32 cellular contexts compared by ENCODE assay signal in the genomic region with DNA sequence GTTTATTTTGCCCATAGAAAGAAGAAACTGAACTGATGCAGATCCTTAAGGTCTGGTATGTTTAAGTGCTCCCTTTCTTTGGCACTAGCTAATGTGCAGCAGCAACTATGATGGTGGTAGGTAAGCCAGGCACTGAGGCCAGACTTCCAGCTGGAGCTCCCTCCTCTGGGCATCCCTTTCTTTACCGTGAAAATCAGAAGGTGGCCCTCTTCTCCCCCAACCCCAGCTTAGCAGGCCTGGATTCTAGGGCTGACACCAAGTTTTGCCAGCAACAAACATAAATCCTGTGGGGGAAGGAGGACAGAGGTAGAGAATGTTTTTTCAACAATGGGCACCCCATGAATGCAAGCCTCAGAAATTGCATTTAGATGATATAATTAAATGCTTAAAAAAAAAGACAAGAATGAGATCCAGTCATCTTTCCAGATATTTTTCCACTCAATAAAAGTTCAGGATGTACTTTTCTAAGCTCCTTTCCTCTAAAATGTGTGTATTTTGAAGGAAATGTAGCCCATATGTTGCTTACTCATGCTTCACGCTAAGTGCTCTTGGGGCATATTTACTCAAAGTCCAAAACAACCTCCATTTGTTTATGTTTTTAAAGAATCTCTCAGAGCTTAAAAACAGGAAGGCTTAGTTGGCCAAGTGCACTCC.
DNase-seq lines count a peak whose midpoint lies in the region; ATAC-seq and TF ChIP-seq lines count a peak whose summit lies in the region.
"Had no signal": no experiment of that assay in that cellular context is flagged by ENCODE, and none has a peak within 500 bp of the region (broad histone marks: within the 10 kb centered on the region; RNA-seq: fewer than 3 reads in every experiment).

No MANE protein-coding gene starts in this region.

- in situ Hi-C loops in transverse colon (cut with MboI; ENCODE audit: low pct_ligation_motif_present in 1 of 4, low pct_unique_long_range_greater_than_20kb in 1 of 4, low sequenced_read_pairs in 3 of 4) (loop anchor here in 2 of 4 donors (25.0 kb wide), 1 partner anchor 539 kb away; no protein-coding TSS in a partner anchor), GM13977 (cut with MboI; ENCODE audit: low pct_unique_long_range_greater_than_20kb, low sequenced_read_pairs, unreplicated experiment) (no loop called here)

- H3K36me3 Mint-ChIP-seq in MCF 10A (ENCODE audit: insufficient read depth, unreplicated experiment) = peaks cover 6% of the 10 kb centered on the region
- H3K36me3 Mint-ChIP-seq: CD4-positive, CD25-positive, alpha-beta regulatory T cell had no signal

- intact Hi-C loops in MCF 10A (cut with micrococcal nuclease) (no loop called here), breast epithelium (cut with DNase I; ENCODE audit: low total_unique reads) (no loop called here), transverse colon (cut with DNase I; ENCODE audit: low total_unique reads) (no loop called here)

- H3K4me3 Mint-ChIP-seq in MCF 10A (ENCODE audit: unreplicated experiment) = no peak overlapping the region
- H3K4me3 Mint-ChIP-seq: activated CD4-positive, alpha-beta memory T cell treated with anti-CD3 and anti-CD28 coated beads, Interleukin-2, amount 10 ng/mL, durations not matched to agents 7 days and 5 days; activated naive CD8-positive, alpha-beta T cell treated with anti-CD3 and anti-CD28 coated beads, Interleukin-2, amount 50 U/mL, for 24 hours; CD4-positive, CD25-positive, alpha-beta regulatory T cell; central memory CD8-positive, alpha-beta T cell; immature natural killer cell; natural killer cell; T-helper 2 cell treated with Interferon-gamma antibody and Interleukin-4, amounts not matched to agents 5 μg/mL and 100 μg/mL, for 36 hours had no signal

- BruUV-seq in MCF 10A (replicated peaks; lab: Mats Ljungman, UMichigan) = no TSS peak

- no peaks in the 10 kb centered on the region for H3K9me3 Mint-ChIP-seq in MCF 10A (ENCODE audit: unreplicated experiment)

- H3K9me3 ChIP-seq in breast epithelium (peaks cover 14 to 22% of the 10 kb centered on the region in 2 donors), transverse colon (no peaks in the 10 kb centered on the region)
- H3K9me3 ChIP-seq: mucosa of descending colon, thoracic aorta, uterus had no signal

- H3K36me3 ChIP-seq in breast epithelium (no peaks in the 10 kb centered on the region), transverse colon (no peaks in the 10 kb centered on the region)
- H3K36me3 ChIP-seq: thoracic aorta, uterus had no signal

- no peak overlapping the region for H3K27ac Mint-ChIP-seq in MCF 10A (ENCODE audit: low read depth, unreplicated experiment)
- H3K27ac Mint-ChIP-seq: activated CD4-positive, alpha-beta memory T cell treated with anti-CD3 and anti-CD28 coated beads, Interleukin-2, amount 10 ng/mL, durations not matched to agents 7 days and 5 days; activated naive CD8-positive, alpha-beta T cell treated with anti-CD3 and anti-CD28 coated beads, Interleukin-2, amount 50 U/mL, for 24 hours; CD4-positive, CD25-positive, alpha-beta regulatory T cell; immature natural killer cell; natural killer cell; T-helper 2 cell treated with Interferon-gamma antibody and Interleukin-4, amounts not matched to agents 5 μg/mL and 100 μg/mL, for 36 hours had no signal

- no peak for TF ChIP-seq POLR2A in breast epithelium (IDR thresholded peaks at IDR 0.05)
- TF ChIP-seq POLR2A in transverse colon (IDR thresholded peaks at IDR 0.05) = no peak

- H3K27me3 ChIP-seq in breast epithelium (no peaks in the 10 kb centered on the region), transverse colon (no peaks in the 10 kb centered on the region)
- H3K27me3 ChIP-seq: uterus had no signal

- ATAC-seq in HG03280 (IDR thresholded peaks at IDR 0.05; ENCODE audit: unreplicated experiment) (no peak), HG03442 (IDR thresholded peaks at IDR 0.05; ENCODE audit: unreplicated experiment) (no peak)
- ATAC-seq: activated naive CD8-positive, alpha-beta T cell treated with anti-CD3 and anti-CD28 coated beads, Interleukin-2, amount 50 U/mL, for 24 hours; left cardiac atrium; mucosa of descending colon; natural killer cell; Panc1 had no signal

- WGBS in transverse colon (ENCODE audit: low coverage in 1 of 2), 2 donors = 56 to 80% methylated on average over 1 to 2 of the region's 2 CpGs

- TF ChIP-seq EP300 in transverse colon (IDR thresholded peaks at IDR 0.05; ENCODE audit: low read depth) = no peak

- H3K4me1 Mint-ChIP-seq in MCF 10A (ENCODE audit: insufficient read depth, unreplicated experiment) = peaks cover 31% of the 10 kb centered on the region
- H3K4me1 Mint-ChIP-seq: activated CD4-positive, alpha-beta memory T cell treated with anti-CD3 and anti-CD28 coated beads, Interleukin-2, amount 10 ng/mL, durations not matched to agents 7 days and 5 days; activated naive CD8-positive, alpha-beta T cell treated with anti-CD3 and anti-CD28 coated beads, Interleukin-2, amount 50 U/mL, for 24 hours; CD4-positive, CD25-positive, alpha-beta regulatory T cell; central memory CD8-positive, alpha-beta T cell; immature natural killer cell; natural killer cell had no signal

- H3K4me1 ChIP-seq in breast epithelium (no peaks in the 10 kb centered on the region), transverse colon (peaks cover 0 to 3% (median 2%) of the 10 kb centered on the region in 4 donors)
- H3K4me1 ChIP-seq: uterus had no signal

- H3K4me3 ChIP-seq in breast epithelium (no peak overlapping the region), fibroblast of villous mesenchyme (ENCODE audit: low read depth, low read length) (no peak overlapping the region), transverse colon (no peak overlapping the region)
- H3K4me3 ChIP-seq: lung, mucosa of descending colon, thoracic aorta, uterus had no signal

- TF ChIP-seq CTCF in MCF 10A (IDR thresholded peaks at IDR 0.05; ENCODE audit: unreplicated experiment) (no peak), breast epithelium (IDR thresholded peaks at IDR 0.05) (no peak), fibroblast of villous mesenchyme (IDR thresholded peaks at IDR 0.05; ENCODE audit: insufficient read depth, low read depth, low read length) (no peak), transverse colon (IDR thresholded peaks at IDR 0.05) (no peak), GM13977 (IDR thresholded peaks at IDR 0.05; ENCODE audit: extremely low read depth, insufficient read depth, missing control alignments) (no peak)

- POLR2A ChIA-PET in MCF 10A (lab: Yijun Ruan, JAX) = interaction anchor here (1.4 kb wide), 1 partner anchor 33 kb away, joined by 3 read pairs; no protein-coding TSS in a partner anchor

- H3K27ac ChIP-seq in breast epithelium (no peak overlapping the region), transverse colon (peak overlapping the region; percentile 23 to 53 (median 32))
- H3K27ac ChIP-seq: thoracic aorta, uterus had no signal

- CTCF ChIA-PET in MCF 10A (lab: Yijun Ruan, JAX) = interaction anchor here (0.5 to 6.5 kb wide), 5 partner anchors 8 to 458 kb away, joined by 3 to 48 read pairs (median 4); no protein-coding TSS in a partner anchor

- DNase-seq in MCF 10A (ENCODE audit: unreplicated experiment) (peak; percentile 32), breast epithelium (ENCODE audit: low spot score in 2 of 2) (no peak), amniotic epithelial cell (ENCODE audit: low read depth) (peak; percentile 79), fibroblast of villous mesenchyme (ENCODE audit: low read depth) (peak; percentile 82), transverse colon (no peak), GM13977 (ENCODE audit: low spot score) (no peak)
- DNase-seq: activated CD4-positive, alpha-beta memory T cell treated with anti-CD3 and anti-CD28 coated beads, Interleukin-2, amount 10 ng/mL, durations not matched to agents 7 days and 5 days; activated CD8-positive, alpha-beta memory T cell treated with anti-CD3 and anti-CD28 coated beads, Interleukin-2, amount 50 U/mL, for 4 hours; activated naive CD4-positive, alpha-beta T cell; activated naive CD8-positive, alpha-beta T cell treated with anti-CD3 and anti-CD28 coated beads, Interleukin-2, amount 50 U/mL, for 24 hours; CD4-positive, CD25-positive, alpha-beta regulatory T cell; hypothalamus; immature natural killer cell; Kasumi-1; left cardiac atrium; mucosa of descending colon; natural killer cell; NCI-H1417; NCI-H2081; NCI-H226; NCI-H69; occipital lobe; SIG-M5; stimulated activated naive CD4-positive, alpha-beta T cell treated with Interleukin-2 at 50 U/mL for 16 hours; uterus had no signal

- no peaks in the 10 kb centered on the region for H3K27me3 Mint-ChIP-seq in MCF 10A (ENCODE audit: insufficient read depth, unreplicated experiment)
- H3K27me3 Mint-ChIP-seq: activated CD4-positive, alpha-beta memory T cell treated with anti-CD3 and anti-CD28 coated beads, Interleukin-2, amount 10 ng/mL, durations not matched to agents 7 days and 5 days had no signal

Comparison
In these comparisons a context has a peak if more than half of its experiments do, and no peak if none do; other contexts are left out.
1. DNase-seq: peak in MCF 10A (single experiment), amniotic epithelial cell (single experiment) and fibroblast of villous mesenchyme (single experiment); none in breast epithelium (0 of 2), transverse colon (single experiment) and GM13977 (single experiment).
2. H3K27ac ChIP-seq: peak in transverse colon (4 of 4); none in breast epithelium (0 of 2).